ENCODE assay signal across 16 cellular contexts in genomic region chr13:66427330-66427990, GRCh38.
"Had no signal": no experiment of that assay in that cellular context is flagged by ENCODE, and none has a peak within 500 bp of the region (broad histone marks: within the 10 kb centered on the region; RNA-seq: fewer than 3 reads in every experiment).

No MANE protein-coding gene starts in this region.

- H3K36me3 ChIP-seq: breast epithelium, neutrophil, sigmoid colon, thyroid gland had no signal

- H3K27ac ChIP-seq: breast epithelium, neutrophil, sigmoid colon, thyroid gland had no signal

- DNase-seq: activated CD4-positive, alpha-beta T cell treated with anti-CD3 and anti-CD28 coated beads, Interleukin-2, amount 50 U/mL, for 4 hours; activated gamma-delta T cell; activated T-cell treated with anti-CD3 and anti-CD28 coated beads, Interleukin-2, amount 50 U/mL, for 72 hours; cerebellar nuclear complex; dermis blood vessel endothelial cell; effector memory CD8-positive, alpha-beta T cell; immature natural killer cell; mesenchymal stem cell; naive thymus-derived CD8-positive, alpha-beta T cell; sigmoid colon; stimulated activated CD4-positive, alpha-beta T cell treated with anti-CD3 and anti-CD28 coated beads, Interleukin-1b, Interleukin-23, amount 100 ng/mL, for 48 hours; stimulated activated naive CD4-positive, alpha-beta T cell treated with Interleukin-2 at 50 U/mL for 16 hours; SW 1271; thyroid gland had no signal

- H3K9me3 ChIP-seq: breast epithelium, neutrophil, sigmoid colon, thyroid gland had no signal

- H3K27me3 ChIP-seq: breast epithelium, neutrophil, sigmoid colon, thyroid gland had no signal

- H3K4me1 ChIP-seq: breast epithelium, sigmoid colon, thyroid gland had no signal

- H3K4me3 ChIP-seq: breast epithelium, sigmoid colon, thyroid gland had no signal
